In genomic region chr5:75336625-75337336, GRCh38 we compare ENCODE assay signal across 8 cellular contexts. TPM values are rescaled to one million over a fixed set of nuclear protein-coding genes. Genes with fewer than 3 reads are reported as not detected.
A peak's percentile ranks its signal among the peaks of the same experiment; 100 is the strongest.
DNase-seq lines count a peak whose midpoint lies in the region; ATAC-seq and TF ChIP-seq lines count a peak whose summit lies in the region.

HMGCR (plus strand) TSS chr5:75337220; CDS start chr5:75342606, 5,386 bp downstream.

- H3K9ac ChIP-seq in liver (ENCODE audit: low read depth in 1 of 2, low read length in 2 of 2): peak within 1 kb of the TSS; percentile 45 to 92

- no peak within 1 kb of the TSS for H3K4me3 Mint-ChIP-seq in CD4-positive, CD25-positive, alpha-beta regulatory T cell

- no peak within 1 kb of the TSS for H3K27ac Mint-ChIP-seq in CD4-positive, CD25-positive, alpha-beta regulatory T cell

- H3K9me3 ChIP-seq in CD4-positive, CD25-positive, alpha-beta regulatory T cell (ENCODE audit: control insufficient read depth in 2 of 2, low read length in 2 of 2): no peaks in the 10 kb centered on the region
- no peaks in the 10 kb centered on the region for H3K9me3 ChIP-seq in liver (ENCODE audit: control insufficient read depth in 4 of 4, low read length in 3 of 4)

- no peaks in the 10 kb centered on the region for H3K36me3 Mint-ChIP-seq in CD4-positive, CD25-positive, alpha-beta regulatory T cell

- H3K4me1 Mint-ChIP-seq in CD4-positive, CD25-positive, alpha-beta regulatory T cell: peaks cover 20 to 37% (median 24%) of the 10 kb centered on the region in 4 donors

- peak; percentile 41 to 50 for TF ChIP-seq RAD21 in liver (IDR thresholded peaks at IDR 0.05)

- no peaks in the 10 kb centered on the region for H3K27me3 ChIP-seq in CD4-positive, CD25-positive, alpha-beta regulatory T cell (ENCODE audit: control insufficient read depth, insufficient read depth, low read length)
- H3K27me3 ChIP-seq in dorsolateral prefrontal cortex (no peaks in the 10 kb centered on the region), liver (ENCODE audit: control insufficient read depth in 4 of 4, insufficient read depth in 4 of 4, low read length in 3 of 4) (no peaks in the 10 kb centered on the region)

- peak within 1 kb of the TSS; percentile 92 for H3K4me3 ChIP-seq in CD4-positive, CD25-positive, alpha-beta regulatory T cell (ENCODE audit: low read depth, low read length)
- H3K4me3 ChIP-seq in dorsolateral prefrontal cortex (peak within 1 kb of the TSS; percentile 60 to 100 (median 93)), liver (ENCODE audit: low read depth in 1 of 3, low read length in 3 of 3) (peak within 1 kb of the TSS; percentile 81 to 89 (median 85))

- no peaks in the 10 kb centered on the region for H3K36me3 ChIP-seq in CD4-positive, CD25-positive, alpha-beta regulatory T cell (ENCODE audit: control insufficient read depth, insufficient read depth, low read length)
- H3K36me3 ChIP-seq in liver (ENCODE audit: control insufficient read depth in 4 of 4, insufficient read depth in 3 of 4, low read depth in 1 of 4, low read length in 3 of 4): no peaks in the 10 kb centered on the region

- under 1% methylated on average over 55 of the region's 55 CpGs for WGBS in liver

- peaks cover 21% of the 10 kb centered on the region for H3K4me1 ChIP-seq in CD4-positive, CD25-positive, alpha-beta regulatory T cell (ENCODE audit: control insufficient read depth, insufficient read depth, low read length, poor library complexity, severe bottlenecking)
- H3K4me1 ChIP-seq in liver (ENCODE audit: control insufficient read depth in 4 of 4, insufficient read depth in 4 of 4, low read length in 3 of 4): peaks cover 0 to 46% (median 23%) of the 10 kb centered on the region in 4 donors

- DNase-seq in CD4-positive, CD25-positive, alpha-beta regulatory T cell: peak; percentile 97 to 99 (median 97)
- peak; percentile 99 for DNase-seq in NCI-H774 (lab: John Stamatoyannopoulos, UW)
- peak; percentile 96 to 97 for DNase-seq in activated CD4-positive, alpha-beta T cell treated with anti-CD3 and anti-CD28 coated beads, Interleukin-2, amount 50 U/mL, for 48 hours
- peak; percentile 97 to 100 (median 99) for DNase-seq in dorsolateral prefrontal cortex
- DNase-seq in stimulated activated CD4-positive, alpha-beta T cell treated with anti-CD3 and anti-CD28 coated beads, Interleukin-4, amount 100 ng/mL, for 4 hours: peak; percentile 91 to 99

- peak; percentile 96 to 97 for ATAC-seq in CD4-positive, CD25-positive, alpha-beta regulatory T cell (ENCODE audit: low read depth in 2 of 2)
- peak; percentile 99 for ATAC-seq in GM19395 (IDR thresholded peaks at IDR 0.05; ENCODE audit: unreplicated experiment)
- peak; percentile 96 for ATAC-seq in HG03565 (IDR thresholded peaks at IDR 0.05; ENCODE audit: unreplicated experiment)

- H3K9me3 Mint-ChIP-seq in CD4-positive, CD25-positive, alpha-beta regulatory T cell: no peaks in the 10 kb centered on the region

- H3K27ac ChIP-seq in CD4-positive, CD25-positive, alpha-beta regulatory T cell (ENCODE audit: insufficient read depth, low read length, poor library complexity, severe bottlenecking): peak within 1 kb of the TSS; percentile 82
- H3K27ac ChIP-seq in dorsolateral prefrontal cortex (peak within 1 kb of the TSS; percentile 59 to 98 (median 94)), liver (ENCODE audit: low read depth in 1 of 2, low read length in 2 of 2) (peak within 1 kb of the TSS; percentile 96)

- peak in 37 of 56 donors; percentile 3 to 57 (median 30) for TF ChIP-seq CTCF in dorsolateral prefrontal cortex (IDR thresholded peaks at IDR 0.05 in 54 of 56, conservative IDR thresholded peaks at IDR 0.05 in 2 of 56; ENCODE audit: low read depth in 1 of 56, partially characterized antibody in 56 of 56)
- TF ChIP-seq CTCF in liver (IDR thresholded peaks at IDR 0.05; ENCODE audit: low read depth, low read length, missing input control): peak; percentile 19

- intact Hi-C loops in dorsolateral prefrontal cortex (cut with DNase I): loop anchor here (1.0 to 10.0 kb wide), 8 partner anchors 99 to 652 kb away; partner anchors contain the start of genes CERT1 (in 2 of the 2), POLK (in 2 of the 2), ANKRD31 (in 1 of the 2) and HEXB (in 1 of the 2)

- H3K27me3 Mint-ChIP-seq in CD4-positive, CD25-positive, alpha-beta regulatory T cell: no peaks in the 10 kb centered on the region

TF ChIP-seq in liver, 16 proteins besides CTCF, POLR2A, EP300 and RAD21:
- TF ChIP-seq RXRA (IDR thresholded peaks at IDR 0.05) (peak; percentile 83 to 86), REST (IDR thresholded peaks at IDR 0.05) (peak; percentile 86), SP1 (IDR thresholded peaks at IDR 0.05) (peak; percentile 90), FOXA1 (IDR thresholded peaks at IDR 0.05) (peak; percentile 35), ATF3 (IDR thresholded peaks at IDR 0.05) (no peak), JUND (IDR thresholded peaks at IDR 0.05) (no peak), MAX (IDR thresholded peaks at IDR 0.05) (peak; percentile 95), YY1 (IDR thresholded peaks at IDR 0.05) (peak; percentile 98), EGR1 (IDR thresholded peaks at IDR 0.05; ENCODE audit: low read depth in 2 of 2) (peak in 1 of 2 donors; percentile 83), ZBTB33 (IDR thresholded peaks at IDR 0.05) (no peak), HNF4A (conservative IDR thresholded peaks at IDR 0.05) (peak in 1 of 2 donors; percentile 16), NR2F2 (IDR thresholded peaks at IDR 0.05) (peak; percentile 58), GABPA (IDR thresholded peaks at IDR 0.05 in 1 of 2, conservative IDR thresholded peaks at IDR 0.05 in 1 of 2) (peak in 1 of 2 donors; percentile 59), TAF1 (conservative IDR thresholded peaks at IDR 0.05) (peak; percentile 85)

RNA-seq across cellular contexts. Expression of gene HMGCR, which starts in this region (rescaled TPM):
- 40.0 TPM for total RNA-seq in CD4-positive, CD25-positive, alpha-beta regulatory T cell
- 10 to 100 TPM; 10.5 to 17.1 (median 12.5) TPM for polyA plus RNA-seq in CD4-positive, CD25-positive, alpha-beta regulatory T cell
- 100 to 1,000 TPM in 23 of 120 experiments, 10 to 100 TPM in 97; 34.4 to 162 (median 84.8) TPM for total RNA-seq in dorsolateral prefrontal cortex
- total RNA-seq in liver: 100 to 1,000 TPM; 129 to 237 TPM
- polyA plus RNA-seq in liver: 10 to 100 TPM; 12.4 to 25.6 TPM

Comparison
In these comparisons a context has a peak if more than half of its experiments do, and no peak if none do; other contexts are left out.
1. Peak in every context shown above with its lines: DNase-seq, ATAC-seq, H3K4me3 ChIP-seq and H3K27ac ChIP-seq.